Comparison of ENCODE assay signal across 7 cellular contexts in genomic region chr12:19129121-19129485, GRCh38. TPM values are rescaled to one million over a fixed set of nuclear protein-coding genes. Genes with fewer than 3 reads are reported as not detected.
DNase-seq lines count a peak whose midpoint lies in the region; FAIRE-seq and TF ChIP-seq lines count a peak whose summit lies in the region.

No MANE protein-coding gene starts in this region.

- peak overlapping the region; percentile 31 for H3K4me3 ChIP-seq in HFF-Myc (replicated peaks; ENCODE audit: low read depth, low read length)
- peak overlapping the region; percentile 98 for H3K4me3 ChIP-seq in skeletal muscle satellite cell (ENCODE audit: low read length)

- peak overlapping the region; percentile 97 for H3K27ac ChIP-seq in VCaP

- peak overlapping the region; percentile 50 for H3K4me2 ChIP-seq in skeletal muscle satellite cell (ENCODE audit: low read length)

- H3K36me3 ChIP-seq in skeletal muscle satellite cell (ENCODE audit: insufficient read depth, low read length), result no peaks in the 10 kb centered on the region

- H3K9ac ChIP-seq in skeletal muscle satellite cell (ENCODE audit: low read depth, low read length), result peak overlapping the region; percentile 72

- no peak for TF ChIP-seq CTCF in HFF-Myc (IDR thresholded peaks at IDR 0.05; ENCODE audit: low read depth, low read length, missing control alignments)
- no peak for TF ChIP-seq CTCF in VCaP (conservative IDR thresholded peaks at IDR 0.05)

- H3K27me3 ChIP-seq in skeletal muscle satellite cell (ENCODE audit: control insufficient read depth, insufficient read depth, low read length), result no peaks in the 10 kb centered on the region

- no peak for DNase-seq in HFF-Myc (ENCODE audit: extremely low read depth, low read depth)
- peak; percentile 33 for DNase-seq in foreskin melanocyte
- no peak for DNase-seq in RCC 7860 (ENCODE audit: low spot score)
- no peak for DNase-seq in NCI-H2227 (lab: John Stamatoyannopoulos, UW; ENCODE audit: unreplicated experiment)
- DNase-seq in activated CD4-positive, alpha-beta T cell treated with anti-CD3 and anti-CD28 coated beads for 48 hours, result no peak

- H3K4me1 ChIP-seq in skeletal muscle satellite cell (ENCODE audit: control insufficient read depth, insufficient read depth, low read length), result peaks cover 7% of the 10 kb centered on the region

- no peak for FAIRE-seq in RCC 7860 (lab: Jason Lieb, UNC)

- no peaks in the 10 kb centered on the region for H3K9me3 ChIP-seq in skeletal muscle satellite cell (replicated peaks; ENCODE audit: low read length)

RNA-seq across cellular contexts. Expression of gene PLEKHA5, which starts 0.4 kb away (rescaled TPM):
- total RNA-seq in skeletal muscle satellite cell (2012; rRNA removed), result 8.7 and 12.7 TPM in 2 replicates
